Comparison of ENCODE assay signal across 23 cellular contexts in genomic region chr2:189394525-189394924, GRCh38. TPM values are rescaled to one million over a fixed set of nuclear protein-coding genes. Genes with fewer than 3 reads are reported as not detected.
A peak's percentile ranks its signal among the peaks of the same experiment; 100 is the strongest.
DNase-seq lines count a peak whose midpoint lies in the region; ATAC-seq and TF ChIP-seq lines count a peak whose summit lies in the region.
"Had no signal": no experiment of that assay in that cellular context is flagged by ENCODE, and none has a peak within 500 bp of the region (broad histone marks: within the 10 kb centered on the region; RNA-seq: fewer than 3 reads in every experiment).

No MANE protein-coding gene starts in this region.

- ATAC-seq in RWPE2 (ENCODE audit: low read depth) (no peak), HG03196 (IDR thresholded peaks at IDR 0.05; ENCODE audit: unreplicated experiment) (no peak)
- ATAC-seq: stimulated activated effector memory CD8-positive, alpha-beta T cell treated with anti-CD3 and anti-CD28 coated beads, Interleukin-12 subunit alpha, Interleukin-12 subunit beta, amount 100 ng/mL, for 72 hours had no signal

- H3K9ac ChIP-seq in colonic mucosa (ENCODE audit: low read depth in 2 of 2, low read length in 2 of 2) (no peak overlapping the region), mucosa of rectum (ENCODE audit: low read depth in 1 of 2, low read length in 2 of 2) (no peak overlapping the region), stomach smooth muscle (ENCODE audit: low read length in 2 of 2) (no peak overlapping the region)

- no peak overlapping the region for H3K4me3 ChIP-seq in RWPE2 (ENCODE audit: severe bottlenecking)
- H3K4me3 ChIP-seq in colonic mucosa = no peak overlapping the region
- no peak overlapping the region for H3K4me3 ChIP-seq in mucosa of rectum (ENCODE audit: low read length in 2 of 2)
- H3K4me3 ChIP-seq in stomach smooth muscle (ENCODE audit: low read length in 2 of 2) = no peak overlapping the region
- H3K4me3 ChIP-seq: ascending aorta, thoracic aorta had no signal

- H3K36me3 ChIP-seq in RWPE2 (ENCODE audit: low read depth) (no peaks in the 10 kb centered on the region), colonic mucosa (no peaks in the 10 kb centered on the region), mucosa of rectum (ENCODE audit: control insufficient read depth in 2 of 2, insufficient read depth in 2 of 2, low read length in 2 of 2) (no peaks in the 10 kb centered on the region), stomach smooth muscle (ENCODE audit: control insufficient read depth in 2 of 2, insufficient read depth in 2 of 2, low read length in 2 of 2) (no peaks in the 10 kb centered on the region)
- H3K36me3 ChIP-seq: ascending aorta, thoracic aorta had no signal

- H3K27ac ChIP-seq in RWPE2 (ENCODE audit: poor library complexity, severe bottlenecking) (peak overlapping the region; percentile 41), colonic mucosa (peak overlapping the region; percentile 27), mucosa of rectum (ENCODE audit: low read depth in 2 of 2, low read length in 2 of 2) (peak overlapping the region; percentile 6 to 34), stomach smooth muscle (ENCODE audit: low read length) (peak overlapping the region; percentile 56)

- no peak for DNase-seq in RWPE2 (ENCODE audit: low spot score)
- no peak for DNase-seq in colonic mucosa
- DNase-seq in SIG-M5 (lab: John Stamatoyannopoulos, UW) = no peak
- no peak for DNase-seq in NCI-H2029 treated with DMSO at 0.1 percent for 48 hours (lab: John Stamatoyannopoulos, UW)
- DNase-seq: activated CD4-positive, alpha-beta T cell treated with anti-CD3 and anti-CD28 coated beads, Interleukin-2, amount 10 ng/mL, durations not matched to agents 24 days and 14 days; activated naive CD4-positive, alpha-beta T cell treated with anti-CD3 and anti-CD28 coated beads, Interleukin-2, amount 50 U/mL, for 16 hours; CD4-positive, alpha-beta T cell; HCEC 1CT; KG1; kidney glomerular epithelial cell; mesendoderm; MV-4-11; NCI-H1694; NCI-H2227 treated with DMSO at 0.1 percent for 48 hours; NCI-H748 treated with DMSO at 0.1 percent for 48 hours; posterior cingulate gyrus; stimulated activated CD4-positive, alpha-beta T cell treated with anti-CD3 and anti-CD28 coated beads, Interleukin-1b, Interleukin-23, amount 100 ng/mL, for 48 hours had no signal

- H3K27me3 ChIP-seq in RWPE2 (ENCODE audit: insufficient read depth, poor library complexity, severe bottlenecking) (no peaks in the 10 kb centered on the region), colonic mucosa (no peaks in the 10 kb centered on the region), mucosa of rectum (ENCODE audit: control insufficient read depth in 2 of 2, insufficient read depth in 2 of 2, low read length in 2 of 2) (no peaks in the 10 kb centered on the region), stomach smooth muscle (ENCODE audit: control insufficient read depth in 1 of 2, insufficient read depth in 2 of 2, low read length in 2 of 2) (no peaks in the 10 kb centered on the region)
- H3K27me3 ChIP-seq: ascending aorta had no signal

- H3K4me1 ChIP-seq in RWPE2 (ENCODE audit: insufficient read depth, poor library complexity, severe bottlenecking) (peaks cover 14% of the 10 kb centered on the region), colonic mucosa (no peaks in the 10 kb centered on the region), mucosa of rectum (ENCODE audit: control insufficient read depth in 2 of 2, insufficient read depth in 2 of 2, low read length in 2 of 2) (peaks cover 0 to 3% of the 10 kb centered on the region in 2 donors), stomach smooth muscle (ENCODE audit: control insufficient read depth, insufficient read depth, low read length) (no peaks in the 10 kb centered on the region)
- H3K4me1 ChIP-seq: ascending aorta had no signal

- H3K9me3 ChIP-seq in RWPE2 (ENCODE audit: severe bottlenecking) = no peaks in the 10 kb centered on the region
- H3K9me3 ChIP-seq in colonic mucosa = no peaks in the 10 kb centered on the region
- no peaks in the 10 kb centered on the region for H3K9me3 ChIP-seq in mucosa of rectum (ENCODE audit: control insufficient read depth in 2 of 2, low read length in 2 of 2)
- H3K9me3 ChIP-seq in stomach smooth muscle (ENCODE audit: control insufficient read depth in 2 of 2, low read length in 2 of 2) = no peaks in the 10 kb centered on the region
- H3K9me3 ChIP-seq: ascending aorta, thoracic aorta had no signal

- intact Hi-C loops in colonic mucosa (cut with DNase I) = no loop called here

- TF ChIP-seq CTCF in RWPE2 (IDR thresholded peaks at IDR 0.05; ENCODE audit: poor library complexity, severe bottlenecking) (no peak), colonic mucosa (IDR thresholded peaks at IDR 0.05) (no peak)

RNA-seq across cellular contexts. Expression of gene WDR75, which starts 46.7 kb away (rescaled TPM):
- total RNA-seq in colonic mucosa = 10 to 100 TPM; 19.0 to 21.4 TPM
